Comparison of ENCODE assay signal across 17 cellular contexts in genomic region chr12:93808169-93808899, GRCh38.
"Had no signal": no experiment of that assay in that cellular context is flagged by ENCODE, and none has a peak within 500 bp of the region (broad histone marks: within the 10 kb centered on the region; RNA-seq: fewer than 3 reads in every experiment).

No MANE protein-coding gene starts in this region.

- H3K27me3 Mint-ChIP-seq: activated CD4-positive, alpha-beta T cell treated with anti-CD3 and anti-CD28 coated beads, Interleukin-2, amount 10 ng/mL, durations not matched to agents 7 days and 5 days; activated naive CD8-positive, alpha-beta T cell; natural killer cell treated with Interleukin-12 subunit alpha and Interleukin-12 subunit beta and Interleukin-15 and Interleukin-18, amount 100 ng/mL, for 72 hours had no signal

- ATAC-seq: foreskin keratinocyte, left colon, psoas muscle had no signal

- H3K9me3 ChIP-seq: psoas muscle had no signal

- H3K9me3 Mint-ChIP-seq: natural killer cell treated with Interleukin-12 subunit alpha and Interleukin-12 subunit beta and Interleukin-15 and Interleukin-18, amount 100 ng/mL, for 72 hours had no signal

- H3K27me3 ChIP-seq: foreskin keratinocyte had no signal

- FAIRE-seq: endothelial cell of umbilical vein, TTC549 had no signal

- H3K4me3 Mint-ChIP-seq: activated CD4-positive, alpha-beta T cell treated with anti-CD3 and anti-CD28 coated beads, Interleukin-2, amount 10 ng/mL, durations not matched to agents 7 days and 5 days; activated naive CD8-positive, alpha-beta T cell had no signal

- H3K36me3 Mint-ChIP-seq: natural killer cell treated with Interleukin-12 subunit alpha and Interleukin-12 subunit beta and Interleukin-15 and Interleukin-18, amount 100 ng/mL, for 72 hours had no signal

- H3K4me3 ChIP-seq: psoas muscle had no signal

- H3K27ac Mint-ChIP-seq: activated CD4-positive, alpha-beta T cell treated with anti-CD3 and anti-CD28 coated beads, Interleukin-2, amount 10 ng/mL, durations not matched to agents 7 days and 5 days; activated naive CD8-positive, alpha-beta T cell; natural killer cell treated with Interleukin-12 subunit alpha and Interleukin-12 subunit beta and Interleukin-15 and Interleukin-18, amount 100 ng/mL, for 72 hours had no signal

- DNase-seq: activated CD4-positive, alpha-beta T cell treated with anti-CD3 and anti-CD28 coated beads, Interleukin-2, amount 10 ng/mL, durations not matched to agents 7 days and 5 days; activated CD4-positive, CD25-positive, alpha-beta regulatory T cell; activated gamma-delta T cell treated with Interleukin-2 at 50 U/mL for 16 hours; amniotic stem cell; caudate nucleus; effector CD8-positive, alpha-beta T cell; foreskin keratinocyte; left colon; psoas muscle; stimulated activated CD4-positive, alpha-beta T cell treated with anti-CD3 and anti-CD28 coated beads, Interleukin-12 subunit alpha, Interleukin-12 subunit beta, amount 100 ng/mL, for 4 hours; stimulated activated CD4-positive, alpha-beta T cell treated with anti-CD3 and anti-CD28 coated beads, Interleukin-2, amount 100 ng/mL, for 24 hours; T-helper 2 cell; trophoblast cell had no signal

- H3K27ac ChIP-seq: foreskin keratinocyte, psoas muscle had no signal
